8 cellular contexts compared by ENCODE assay signal in the genomic region with DNA sequence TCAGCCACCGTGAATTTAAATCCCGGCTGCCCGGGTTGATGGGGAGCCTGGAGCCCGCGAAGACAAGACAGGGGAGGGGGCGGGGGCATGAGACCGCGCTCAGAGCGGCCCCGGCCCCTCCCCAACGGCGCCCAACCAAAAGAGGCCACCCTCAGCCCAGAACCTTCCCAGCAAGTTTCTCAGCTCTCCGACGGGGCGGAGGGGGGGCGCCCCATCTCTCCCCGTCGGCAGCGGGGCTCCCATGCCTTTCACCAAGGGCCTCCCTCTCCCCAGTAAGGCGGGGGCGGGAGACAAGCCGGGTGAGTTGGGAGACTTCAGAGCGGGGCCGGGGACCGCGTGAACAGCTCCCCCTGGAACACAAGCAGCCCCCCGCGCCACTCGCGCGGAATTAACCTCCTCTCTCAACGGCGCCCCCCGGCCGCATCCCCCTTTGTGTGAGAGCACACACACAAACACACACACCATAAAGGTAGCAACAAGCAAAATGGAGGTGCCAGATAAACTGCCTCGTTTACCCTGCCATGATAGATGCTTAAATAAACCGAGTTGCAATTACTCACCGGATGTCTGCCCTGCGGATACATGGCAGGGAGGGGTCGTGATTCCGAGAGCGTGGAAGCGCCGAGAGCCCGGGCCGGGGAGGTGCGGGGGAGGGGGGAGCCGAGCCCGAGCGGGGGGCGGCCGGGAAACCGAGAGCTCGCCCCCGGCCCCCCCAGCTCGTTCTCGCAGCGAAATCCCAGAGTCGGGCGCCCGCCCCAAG. TPM values are rescaled to one million over a fixed set of nuclear protein-coding genes. Genes with fewer than 3 reads are reported as not detected.
DNase-seq lines count a peak whose midpoint lies in the region; ATAC-seq, FAIRE-seq and TF ChIP-seq lines count a peak whose summit lies in the region.

No MANE protein-coding gene starts in this region.

- H3K4me3 ChIP-seq in A673 (ENCODE audit: low read depth, low read length, poor library complexity, severe bottlenecking) (peak overlapping the region; percentile 76), SJCRH30 (peak overlapping the region; percentile 86), iPS-20b (ENCODE audit: low read length) (peak overlapping the region; percentile 94)

- no peak for ATAC-seq in HG03039 (IDR thresholded peaks at IDR 0.05; ENCODE audit: unreplicated experiment)

- H3K4me1 ChIP-seq in A673 (ENCODE audit: insufficient read depth, low read length, poor library complexity, severe bottlenecking): peaks cover 50% of the 10 kb centered on the region
- H3K4me1 ChIP-seq in SJCRH30: peaks cover 44% of the 10 kb centered on the region
- peaks cover 38% of the 10 kb centered on the region for H3K4me1 ChIP-seq in iPS-20b (ENCODE audit: insufficient read depth, low read length)

- peak overlapping the region; percentile 91 for H3K9ac ChIP-seq in iPS-20b (ENCODE audit: low read depth, low read length)

- peaks cover 29% of the 10 kb centered on the region for H3K36me3 ChIP-seq in A673 (ENCODE audit: insufficient read depth, low read length, poor library complexity, severe bottlenecking)
- no peaks in the 10 kb centered on the region; the same call in 1 of the 2 replicates for H3K36me3 ChIP-seq in SJCRH30
- H3K36me3 ChIP-seq in iPS-20b (ENCODE audit: insufficient read depth, low read depth, low read length): peaks cover 29% of the 10 kb centered on the region

- H3K27me3 ChIP-seq in A673 (replicated peaks; ENCODE audit: insufficient read depth, low read depth, low read length, poor library complexity) (no peaks in the 10 kb centered on the region), SJCRH30 (no peaks in the 10 kb centered on the region), iPS-20b (ENCODE audit: insufficient read depth, low read length) (peaks cover 38% of the 10 kb centered on the region)

- CTCF ChIA-PET in A673 (lab: Charles Lee): no interaction called here

- DNase-seq in A673 (ENCODE audit: low spot score) (peak; percentile 79), GM19239 (ENCODE audit: insufficient read length, low spot score) (no peak), SJCRH30 (peak in 1 of 2 experiments; percentile 68), amniotic epithelial cell (ENCODE audit: low read depth) (peak; percentile 56), middle frontal gyrus (ENCODE audit: extremely low spot score, low spot score) (no peak)
- peak; percentile 58 for DNase-seq in stimulated activated CD4-positive, alpha-beta T cell treated with anti-CD3 and anti-CD28 coated beads, Interleukin-12 subunit alpha, Interleukin-12 subunit beta, amount 100 ng/mL, for 4 hours

- H3K9me3 ChIP-seq in A673 (ENCODE audit: low read depth, low read length, poor library complexity, severe bottlenecking) (no peaks in the 10 kb centered on the region), SJCRH30 (replicated peaks) (no peaks in the 10 kb centered on the region), iPS-20b (ENCODE audit: insufficient read depth, low read depth, low read length) (no peaks in the 10 kb centered on the region)

- intact Hi-C loops in A673 (cut with micrococcal nuclease; ENCODE audit: unreplicated experiment): loop anchor here (2.0 to 10.0 kb wide), 5 partner anchors 34 to 378 kb away; no protein-coding TSS in a partner anchor

- FAIRE-seq in GM19239 (lab: Jason Lieb, UNC): peak; percentile 51

- H3K27ac ChIP-seq in A673 (ENCODE audit: low read depth, low read length, poor library complexity, severe bottlenecking) (peak overlapping the region; percentile 97), SJCRH30 (peak overlapping the region; percentile 88), iPS-20b (ENCODE audit: low read length) (no peak overlapping the region)

- POLR2A ChIA-PET in A673 (lab: Charles Lee; ENCODE audit: low non-redundant PET): no interaction called here

- no peak for TF ChIP-seq CTCF in A673 (conservative IDR thresholded peaks at IDR 0.05; ENCODE audit: low read depth, low read length)

- BruUV-seq in A673 (replicated peaks; lab: Mats Ljungman, UMichigan): no TSS peak

RNA-seq across cellular contexts. Expression of a gene that starts 1.3 kb away (rescaled TPM):
- total RNA-seq in A673 (2021): 90.4 and 98.1 TPM in 2 replicates
- 35.7 and 36.9 TPM in 2 replicates for total RNA-seq in SJCRH30 (2014; rRNA removed; shearing (Covaris generic))

Comparison
In these comparisons a context has a peak if more than half of its experiments do, and no peak if none do; other contexts are left out.
1. DNase-seq: peak in A673 (single experiment), amniotic epithelial cell (single experiment) and stimulated activated CD4-positive, alpha-beta T cell treated with anti-CD3 and anti-CD28 coated beads, Interleukin-12 subunit alpha, Interleukin-12 subunit beta, amount 100 ng/mL, for 4 hours (single experiment); none in GM19239 (single experiment) and middle frontal gyrus (single experiment).
2. Peak in every context shown above with its lines, with median percentiles within 50 percentile points of each other: H3K4me3 ChIP-seq.